ENCODE assay signal across 12 cellular contexts in genomic region chr1:16349847-16350406, GRCh38. TPM values are rescaled to one million over a fixed set of nuclear protein-coding genes. Genes with fewer than 3 reads are reported as not detected.
DNase-seq lines count a peak whose midpoint lies in the region; ATAC-seq lines count a peak whose summit lies in the region.
"Had no signal": no experiment of that assay in that cellular context is flagged by ENCODE, and none has a peak within 500 bp of the region (broad histone marks: within the 10 kb centered on the region; RNA-seq: fewer than 3 reads in every experiment).

No MANE protein-coding gene starts in this region.

- peak overlapping the region; percentile 95 for H3K27ac ChIP-seq in mesodermal cell (ENCODE audit: low read depth, low read length, severe bottlenecking)
- H3K27ac ChIP-seq: body of pancreas had no signal

- peaks cover 9% of the 10 kb centered on the region for H3K36me3 Mint-ChIP-seq in activated naive CD8-positive, alpha-beta T cell treated with anti-CD3 and anti-CD28 coated beads, Interleukin-2, amount 10 ng/mL, durations not matched to agents 7 days and 5 days

- no peak for DNase-seq in stimulated activated naive CD8-positive, alpha-beta T cell treated with anti-CD3 and anti-CD28 coated beads, Interleukin-15, amount 100 ng/mL, for 72 hours
- no peak for DNase-seq in stimulated activated naive CD8-positive, alpha-beta T cell treated with anti-CD3 and anti-CD28 coated beads, Interleukin-15, Interleukin-2, amounts not matched to agents 100 U/mL and 50 U/mL, for 24 hours
- DNase-seq in activated naive CD8-positive, alpha-beta T cell treated with anti-CD3 and anti-CD28 coated beads, Interleukin-2, amount 10 ng/mL, durations not matched to agents 7 days and 5 days: no peak
- no peak for DNase-seq in DMS153 treated with DMSO at 0.1 percent for 48 hours (lab: John Stamatoyannopoulos, UW; ENCODE audit: unreplicated experiment)
- DNase-seq in left colon: no peak
- DNase-seq: body of pancreas, NCI-H69, SW 1271 had no signal

- H3K4me1 Mint-ChIP-seq in stimulated activated naive CD8-positive, alpha-beta T cell treated with anti-CD3 and anti-CD28 coated beads, Interleukin-15, amount 100 ng/mL, for 72 hours: peaks cover 33% of the 10 kb centered on the region
- H3K4me1 Mint-ChIP-seq in activated naive CD8-positive, alpha-beta T cell treated with anti-CD3 and anti-CD28 coated beads, Interleukin-2, amount 10 ng/mL, durations not matched to agents 7 days and 5 days: peaks cover 29% of the 10 kb centered on the region

- H3K9me3 Mint-ChIP-seq in stimulated activated naive CD8-positive, alpha-beta T cell treated with anti-CD3 and anti-CD28 coated beads, Interleukin-15, amount 100 ng/mL, for 72 hours: no peaks in the 10 kb centered on the region
- H3K9me3 Mint-ChIP-seq in activated naive CD8-positive, alpha-beta T cell treated with anti-CD3 and anti-CD28 coated beads, Interleukin-2, amount 10 ng/mL, durations not matched to agents 7 days and 5 days: peaks cover 1% of the 10 kb centered on the region

- H3K4me3 ChIP-seq in mesodermal cell (ENCODE audit: extremely low read depth, insufficient read depth, low read length, poor library complexity, severe bottlenecking): no peak overlapping the region
- H3K4me3 ChIP-seq: body of pancreas had no signal

- intact Hi-C loops in left colon (cut with DNase I, micrococcal nuclease): loop anchor here in 1 of 2 donors (10.0 kb wide), 1 partner anchor 105 kb away; no protein-coding TSS in a partner anchor

- peaks cover 26% of the 10 kb centered on the region for H3K4me1 ChIP-seq in mesodermal cell (ENCODE audit: control insufficient read depth, insufficient read depth, low read length, poor library complexity, severe bottlenecking)

- H3K4me3 Mint-ChIP-seq in stimulated activated naive CD8-positive, alpha-beta T cell treated with anti-CD3 and anti-CD28 coated beads, Interleukin-15, amount 100 ng/mL, for 72 hours: peak overlapping the region in 1 of 2 donors; percentile 30
- peak overlapping the region; percentile 13 for H3K4me3 Mint-ChIP-seq in activated naive CD8-positive, alpha-beta T cell treated with anti-CD3 and anti-CD28 coated beads, Interleukin-2, amount 10 ng/mL, durations not matched to agents 7 days and 5 days

- H3K9me3 ChIP-seq in mesodermal cell (ENCODE audit: control insufficient read depth, low read length): no peaks in the 10 kb centered on the region
- H3K9me3 ChIP-seq: body of pancreas had no signal

- POLR2A ChIA-PET in activated naive CD8-positive, alpha-beta T cell treated with anti-CD3 and anti-CD28 coated beads, Interleukin-2, amount 10 ng/mL, durations not matched to agents 7 days and 5 days (lab: Charles Lee): interaction anchor here (0.8 to 1.0 kb wide), 2 partner anchors 44 to 91 kb away, joined by 3 to 4 read pairs; no protein-coding TSS in a partner anchor

- WGBS in mesodermal cell (ENCODE audit: insufficient coverage in 2 of 2), 2 experiments: 80 to 89% methylated on average over 2 of the region's 2 CpGs

- peak overlapping the region; percentile 20 to 47 for H3K27ac Mint-ChIP-seq in stimulated activated naive CD8-positive, alpha-beta T cell treated with anti-CD3 and anti-CD28 coated beads, Interleukin-15, amount 100 ng/mL, for 72 hours
- H3K27ac Mint-ChIP-seq in activated naive CD8-positive, alpha-beta T cell treated with anti-CD3 and anti-CD28 coated beads, Interleukin-2, amount 10 ng/mL, durations not matched to agents 7 days and 5 days: peak overlapping the region; percentile 25

- no peaks in the 10 kb centered on the region for H3K27me3 Mint-ChIP-seq in stimulated activated naive CD8-positive, alpha-beta T cell treated with anti-CD3 and anti-CD28 coated beads, Interleukin-15, amount 100 ng/mL, for 72 hours
- H3K27me3 Mint-ChIP-seq in activated naive CD8-positive, alpha-beta T cell treated with anti-CD3 and anti-CD28 coated beads, Interleukin-2, amount 10 ng/mL, durations not matched to agents 7 days and 5 days: no peaks in the 10 kb centered on the region

- no peaks in the 10 kb centered on the region for H3K36me3 ChIP-seq in mesodermal cell (ENCODE audit: control insufficient read depth, insufficient read depth, low read length)

- ATAC-seq in stimulated activated naive CD8-positive, alpha-beta T cell treated with anti-CD3 and anti-CD28 coated beads, Interleukin-15, amount 100 ng/mL, for 72 hours: no peak
- no peak for ATAC-seq in stimulated activated naive CD8-positive, alpha-beta T cell treated with anti-CD3 and anti-CD28 coated beads, Interleukin-15, Interleukin-2, amounts not matched to agents 100 U/mL and 50 U/mL, for 24 hours
- no peak for ATAC-seq in activated naive CD8-positive, alpha-beta T cell treated with anti-CD3 and anti-CD28 coated beads, Interleukin-2, amount 10 ng/mL, durations not matched to agents 7 days and 5 days (ENCODE audit: low read depth)
- ATAC-seq in HG03378 (IDR thresholded peaks at IDR 0.05; ENCODE audit: unreplicated experiment): no peak
- no peak for ATAC-seq in HG03159 (IDR thresholded peaks at IDR 0.05; ENCODE audit: unreplicated experiment)
- ATAC-seq in left colon: no peak
- ATAC-seq: body of pancreas, left lobe of liver had no signal

RNA-seq across cellular contexts. Expression of gene FBXO42, which starts 2.4 kb away (rescaled TPM):
- 10 to 100 TPM; 22.3 to 25.1 TPM for total RNA-seq in activated naive CD8-positive, alpha-beta T cell treated with anti-CD3 and anti-CD28 coated beads, Interleukin-2, amount 10 ng/mL, durations not matched to agents 7 days and 5 days
- polyA plus RNA-seq in mesodermal cell (2013, experiment 1 of 2): 19.1 TPM
- 15.0 TPM for polyA plus RNA-seq in mesodermal cell (2013, experiment 2 of 2)
- 10 to 100 TPM; 13.4 to 14.8 TPM for total RNA-seq in left colon

RNA-seq across cellular contexts. Expression of gene SZRD1, which starts 17.1 kb away (rescaled TPM):
- 100 to 1,000 TPM; 126 to 147 TPM for total RNA-seq in activated naive CD8-positive, alpha-beta T cell treated with anti-CD3 and anti-CD28 coated beads, Interleukin-2, amount 10 ng/mL, durations not matched to agents 7 days and 5 days
- 87.9 TPM for polyA plus RNA-seq in mesodermal cell (2013, experiment 1 of 2)
- polyA plus RNA-seq in mesodermal cell (2013, experiment 2 of 2): 70.4 TPM
- 100 to 1,000 TPM; 111 to 123 TPM for total RNA-seq in left colon
